In the genomic region with DNA sequence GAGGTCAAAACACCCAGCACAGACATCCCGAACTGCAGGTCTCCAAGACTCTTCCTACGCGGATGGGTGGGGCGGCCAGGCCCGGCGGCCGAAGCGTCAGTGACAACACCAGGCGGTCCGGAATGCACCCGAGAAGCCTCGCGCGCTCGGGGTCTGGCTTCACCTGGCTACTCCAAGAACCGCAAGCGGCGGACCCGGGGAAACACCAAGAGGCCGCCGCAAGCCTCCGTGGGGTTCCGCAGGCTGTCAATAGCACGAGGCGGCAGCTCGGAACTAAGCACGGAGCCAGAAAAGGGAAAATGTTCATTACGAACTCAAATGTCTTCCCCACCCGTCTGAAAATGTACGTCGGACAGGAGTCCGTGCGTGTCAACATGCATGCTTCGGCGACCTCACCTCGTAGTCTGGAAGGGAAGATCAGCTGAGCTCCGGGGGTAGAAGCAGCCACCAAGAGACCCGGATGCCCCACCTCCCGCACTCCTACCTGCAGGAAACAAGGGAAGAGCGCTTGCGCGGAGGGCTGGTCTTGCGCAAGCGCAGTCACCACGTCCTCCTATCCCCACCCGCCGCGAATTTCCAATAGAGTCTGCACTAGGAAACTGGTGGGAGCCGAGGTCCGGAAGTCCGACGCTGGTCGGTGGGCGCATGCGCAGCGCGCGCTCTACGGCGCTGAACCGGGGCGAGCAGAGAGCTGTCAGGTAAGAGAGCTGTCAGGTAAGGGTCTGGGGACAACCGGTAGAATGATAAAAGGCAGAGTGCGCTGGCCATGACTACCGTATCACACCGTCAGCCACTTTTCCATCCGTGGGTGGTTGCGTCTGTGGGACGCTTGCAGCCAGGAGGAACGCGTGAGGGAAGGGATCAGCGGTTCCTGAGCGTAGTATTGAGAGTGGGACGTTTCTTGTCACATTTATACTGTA, we compare ENCODE assay signal across 8 cellular contexts. TPM values are rescaled to one million over a fixed set of nuclear protein-coding genes. Genes with fewer than 3 reads are reported as not detected.
DNase-seq lines count a peak whose midpoint lies in the region; ATAC-seq and TF ChIP-seq lines count a peak whose summit lies in the region.

A gene (plus strand): TSS at position 646 of the 920 bp plus-strand sequence. CDS start 3,864 bp downstream, outside the sequence.
A gene (minus strand): TSS at position 500 of the 920 bp plus-strand sequence. CDS start 958 bp downstream, outside the sequence.

- H3K27me3 ChIP-seq in esophagus muscularis mucosa (no peaks in the 10 kb centered on the region), muscle layer of colon (ENCODE audit: control insufficient read depth in 1 of 2, insufficient read depth in 2 of 2, low read length in 2 of 2) (no peaks in the 10 kb centered on the region)

- H3K27ac ChIP-seq in esophagus muscularis mucosa (replicated peaks in 1 of 4) (peak within 1 kb of the TSS; percentile 78 to 83 (median 80)), muscle layer of colon (ENCODE audit: low read depth, low read length) (peak within 1 kb of the TSS; percentile 64)

- H3K36me3 ChIP-seq in esophagus muscularis mucosa (peaks cover 0 to 38% (median 14%) of the 10 kb centered on the region in 4 donors), muscle layer of colon (ENCODE audit: insufficient read depth, low read length) (peaks cover 9% of the 10 kb centered on the region)

- no peak for TF ChIP-seq POLR2A in esophagus muscularis mucosa (IDR thresholded peaks at IDR 0.05; ENCODE audit: low read depth)

- no peak for TF ChIP-seq EP300 in esophagus muscularis mucosa (IDR thresholded peaks at IDR 0.05)

- peaks cover 36 to 56% (median 47%) of the 10 kb centered on the region in 3 donors for H3K4me1 Mint-ChIP-seq in IgD-negative memory B cell

- peaks cover 12% of the 10 kb centered on the region for H3K36me3 Mint-ChIP-seq in IgD-negative memory B cell

- no peaks in the 10 kb centered on the region for H3K27me3 Mint-ChIP-seq in IgD-negative memory B cell

- no peaks in the 10 kb centered on the region for H3K9me3 Mint-ChIP-seq in IgD-negative memory B cell

- H3K27ac Mint-ChIP-seq in IgD-negative memory B cell: no peak within 1 kb of the TSS

- intact Hi-C loops in esophagus muscularis mucosa (cut with DNase I): no loop called here

- TF ChIP-seq CTCF in esophagus muscularis mucosa (IDR thresholded peaks at IDR 0.05): peak in 1 of 3 experiments; percentile 19

- H3K9ac ChIP-seq in muscle layer of colon (ENCODE audit: low read length): peak within 1 kb of the TSS; percentile 68

- ATAC-seq in GM21576 (IDR thresholded peaks at IDR 0.05; ENCODE audit: unreplicated experiment): peak; percentile 80

- WGBS in esophagus muscularis mucosa: under 1% methylated on average over 31 of the region's 74 CpGs

- DNase-seq in DMS153 (lab: John Stamatoyannopoulos, UW): peak; percentile 97
- DNase-seq in OCI-M1 (lab: John Stamatoyannopoulos, UW): peak; percentile 97
- peak; percentile 86 for DNase-seq in activated T-cell treated with anti-CD3 and anti-CD28 coated beads for 4 hours
- peak; percentile 99 for DNase-seq in esophagus muscularis mucosa (ENCODE audit: extremely low spot score)
- DNase-seq in stimulated activated CD8-positive, alpha-beta memory T cell treated with anti-CD3 and anti-CD28 coated beads, Interleukin-7, amount 100 ng/mL, for 24 hours (ENCODE audit: low read depth): peak; percentile 74

- H3K9me3 ChIP-seq in esophagus muscularis mucosa (no peaks in the 10 kb centered on the region), muscle layer of colon (ENCODE audit: low read length) (no peaks in the 10 kb centered on the region)

- H3K4me3 ChIP-seq in esophagus muscularis mucosa (peak within 1 kb of the TSS; percentile 72 to 90 (median 74)), muscle layer of colon (ENCODE audit: low read depth in 1 of 2, low read length in 2 of 2) (peak within 1 kb of the TSS; percentile 39 to 84)

- H3K4me1 ChIP-seq in esophagus muscularis mucosa (peaks cover 32 to 46% (median 40%) of the 10 kb centered on the region in 4 donors), muscle layer of colon (ENCODE audit: insufficient read depth, low read length) (peaks cover 35% of the 10 kb centered on the region)

- H3K4me3 Mint-ChIP-seq in IgD-negative memory B cell: no peak within 1 kb of the TSS

RNA-seq across cellular contexts. Expression of the first gene that starts in this region (rescaled TPM):
- 19.6 TPM for polyA plus RNA-seq in IgD-negative memory B cell
- 10 to 100 TPM in 1 of 4 donors, 1 to 10 TPM in 3; 5.0 to 10.8 (median 6.5) TPM for total RNA-seq in esophagus muscularis mucosa

RNA-seq across cellular contexts. Expression of the second gene that starts in this region (rescaled TPM):
- 11.0 TPM for polyA plus RNA-seq in IgD-negative memory B cell
- 10 to 100 TPM; 14.6 to 21.2 (median 16.7) TPM for total RNA-seq in esophagus muscularis mucosa

Comparison
In these comparisons a context has a peak if more than half of its experiments do, and no peak if none do; other contexts are left out.
1. Peak in every context shown above with its lines: DNase-seq, ATAC-seq, H3K4me3 ChIP-seq and H3K27ac ChIP-seq.